ENCODE assay signal across 27 cellular contexts in genomic region chr12:20040194-20040593, GRCh38.
"Had no signal": no experiment of that assay in that cellular context is flagged by ENCODE, and none has a peak within 500 bp of the region (broad histone marks: within the 10 kb centered on the region; RNA-seq: fewer than 3 reads in every experiment).

No MANE protein-coding gene starts in this region.

- DNase-seq: activated CD4-positive, alpha-beta T cell treated with anti-CD3 and anti-CD28 coated beads, Interleukin-2, amount 10 ng/mL, durations not matched to agents 7 days and 5 days; activated CD4-positive, alpha-beta T cell treated with anti-CD3 and anti-CD28 coated beads, Interleukin-2, amount 50 U/mL, for 48 hours; activated CD8-positive, alpha-beta T cell treated with anti-CD3 and anti-CD28 coated beads, Interleukin-2, amount 10 ng/mL, durations not matched to agents 7 days and 5 days; activated gamma-delta T cell; activated naive CD4-positive, alpha-beta T cell treated with Interleukin-2 at 50 U/mL for 16 hours; activated naive CD8-positive, alpha-beta T cell treated with anti-CD3 and anti-CD28 coated beads, Interleukin-2, amount 10 ng/mL, durations not matched to agents 7 days and 5 days; activated T-cell treated with anti-CD3 and anti-CD28 coated beads, Interleukin-2, amount 50 U/mL, for 24 hours; amygdala; Karpas-422; KBM-7; NCI-H1048; NCI-H1105 treated with DMSO at 0.1 percent for 48 hours; NCI-H1436; NCI-H1930; NCI-H2081 treated with DMSO at 0.1 percent for 48 hours; NCI-H226; NCI-H524 treated with DMSO at 0.1 percent for 48 hours; PC-3; Peyer's patch had no signal

- H3K4me3 Mint-ChIP-seq: activated CD4-positive, alpha-beta T cell treated with anti-CD3 and anti-CD28 coated beads, Interleukin-2, amount 10 ng/mL, durations not matched to agents 7 days and 5 days; activated CD8-positive, alpha-beta T cell treated with anti-CD3 and anti-CD28 coated beads, Interleukin-2, amount 10 ng/mL, durations not matched to agents 7 days and 5 days; activated naive CD4-positive, alpha-beta T cell treated with anti-CD3 and anti-CD28 coated beads, Interleukin-2, amount 50 U/mL, for 24 hours; activated naive CD8-positive, alpha-beta T cell treated with anti-CD3 and anti-CD28 coated beads, Interleukin-2, amount 10 ng/mL, durations not matched to agents 7 days and 5 days; activated T-cell treated with anti-CD3 and anti-CD28 coated beads, Interleukin-2, amount 50 U/mL, for 24 hours; IgD-negative memory B cell; T-helper 1 cell treated with Interleukin-12 subunit alpha and Interleukin-12 subunit beta and Interleukin-4 antibody, amounts not matched to agents 30 μg/mL and 1 μg/mL, for 36 hours; T-helper 2 cell treated with Interferon-gamma antibody and Interleukin-4, amounts not matched to agents 5 μg/mL and 100 μg/mL, for 36 hours had no signal

- H3K4me3 ChIP-seq: cardiac muscle cell, Peyer's patch, SK-N-MC had no signal

- H3K36me3 ChIP-seq: ascending aorta, cardiac muscle cell, Peyer's patch had no signal

- H3K4me1 Mint-ChIP-seq: activated CD4-positive, alpha-beta T cell treated with anti-CD3 and anti-CD28 coated beads, Interleukin-2, amount 10 ng/mL, durations not matched to agents 7 days and 5 days; activated naive CD4-positive, alpha-beta T cell treated with anti-CD3 and anti-CD28 coated beads, Interleukin-2, amount 50 U/mL, for 24 hours; activated naive CD8-positive, alpha-beta T cell treated with anti-CD3 and anti-CD28 coated beads, Interleukin-2, amount 10 ng/mL, durations not matched to agents 7 days and 5 days; IgD-negative memory B cell had no signal

- H3K27me3 ChIP-seq: ascending aorta, cardiac muscle cell, Peyer's patch had no signal

- H3K36me3 Mint-ChIP-seq: activated naive CD4-positive, alpha-beta T cell treated with anti-CD3 and anti-CD28 coated beads, Interleukin-2, amount 50 U/mL, for 24 hours; activated naive CD8-positive, alpha-beta T cell treated with anti-CD3 and anti-CD28 coated beads, Interleukin-2, amount 10 ng/mL, durations not matched to agents 7 days and 5 days; IgD-negative memory B cell had no signal

- H3K9me3 ChIP-seq: ascending aorta, Peyer's patch had no signal

- H3K4me1 ChIP-seq: Peyer's patch had no signal

- H3K27ac Mint-ChIP-seq: activated CD4-positive, alpha-beta T cell treated with anti-CD3 and anti-CD28 coated beads, Interleukin-2, amount 10 ng/mL, durations not matched to agents 7 days and 5 days; activated CD8-positive, alpha-beta T cell treated with anti-CD3 and anti-CD28 coated beads, Interleukin-2, amount 10 ng/mL, durations not matched to agents 7 days and 5 days; activated naive CD4-positive, alpha-beta T cell treated with anti-CD3 and anti-CD28 coated beads, Interleukin-2, amount 50 U/mL, for 24 hours; activated naive CD8-positive, alpha-beta T cell treated with anti-CD3 and anti-CD28 coated beads, Interleukin-2, amount 10 ng/mL, durations not matched to agents 7 days and 5 days; activated T-cell treated with anti-CD3 and anti-CD28 coated beads, Interleukin-2, amount 50 U/mL, for 24 hours; activated T-helper 2 cell treated with anti-CD3 and anti-CD28 coated beads, Interferon-gamma antibody, Interleukin-2, Interleukin-4, amounts not matched to agents 10 μg/mL and 5 μg/mL and 100 μg/mL, durations not matched to agents 14 hours and 24 hours and 36 hours; IgD-negative memory B cell; T-helper 1 cell treated with Interleukin-12 subunit alpha and Interleukin-12 subunit beta and Interleukin-4 antibody, amounts not matched to agents 30 μg/mL and 1 μg/mL, for 36 hours; T-helper 2 cell treated with Interferon-gamma antibody and Interleukin-4, amounts not matched to agents 5 μg/mL and 100 μg/mL, for 36 hours had no signal

- ATAC-seq: activated CD8-positive, alpha-beta T cell treated with anti-CD3 and anti-CD28 coated beads, Interleukin-2, amount 10 ng/mL, durations not matched to agents 7 days and 5 days; PC-3 had no signal

- H3K27ac ChIP-seq: cardiac muscle cell, Peyer's patch, SK-N-MC had no signal

- H3K27me3 Mint-ChIP-seq: activated CD4-positive, alpha-beta T cell treated with anti-CD3 and anti-CD28 coated beads, Interleukin-2, amount 10 ng/mL, durations not matched to agents 7 days and 5 days; activated naive CD4-positive, alpha-beta T cell treated with anti-CD3 and anti-CD28 coated beads, Interleukin-2, amount 50 U/mL, for 24 hours; activated naive CD8-positive, alpha-beta T cell treated with anti-CD3 and anti-CD28 coated beads, Interleukin-2, amount 10 ng/mL, durations not matched to agents 7 days and 5 days; activated T-cell treated with anti-CD3 and anti-CD28 coated beads, Interleukin-2, amount 50 U/mL, for 24 hours; IgD-negative memory B cell had no signal

- H3K9me3 Mint-ChIP-seq: activated CD4-positive, alpha-beta T cell treated with anti-CD3 and anti-CD28 coated beads, Interleukin-2, amount 10 ng/mL, durations not matched to agents 7 days and 5 days; activated naive CD4-positive, alpha-beta T cell treated with anti-CD3 and anti-CD28 coated beads, Interleukin-2, amount 50 U/mL, for 24 hours; activated naive CD8-positive, alpha-beta T cell treated with anti-CD3 and anti-CD28 coated beads, Interleukin-2, amount 10 ng/mL, durations not matched to agents 7 days and 5 days; activated T-cell treated with anti-CD3 and anti-CD28 coated beads, Interleukin-2, amount 50 U/mL, for 24 hours; activated T-helper 2 cell treated with anti-CD3 and anti-CD28 coated beads, Interferon-gamma antibody, Interleukin-2, Interleukin-4, amounts not matched to agents 10 μg/mL and 5 μg/mL and 100 μg/mL, durations not matched to agents 14 hours and 24 hours and 36 hours; T-helper 2 cell treated with Interferon-gamma antibody and Interleukin-4, amounts not matched to agents 5 μg/mL and 100 μg/mL, for 36 hours had no signal
